8 cellular contexts compared by ENCODE assay signal in genomic region chr18:10015941-10016819, GRCh38.
A peak's percentile ranks its signal among the peaks of the same experiment; 100 is the strongest.
DNase-seq lines count a peak whose midpoint lies in the region; ATAC-seq and TF ChIP-seq lines count a peak whose summit lies in the region.

No MANE protein-coding gene starts in this region.

- no peaks in the 10 kb centered on the region for H3K9me3 Mint-ChIP-seq in activated T-cell treated with anti-CD3 and anti-CD28 coated beads, Interleukin-2, amount 50 U/mL, for 24 hours

- H3K4me3 Mint-ChIP-seq in activated T-cell treated with anti-CD3 and anti-CD28 coated beads, Interleukin-2, amount 50 U/mL, for 24 hours, result no peak overlapping the region

- H3K4me3 ChIP-seq in OCI-LY3 (ENCODE audit: low read length) (no peak overlapping the region), fibroblast of pulmonary artery (replicated peaks; ENCODE audit: low read depth, low read length) (no peak overlapping the region), HAP-1 (no peak overlapping the region)

- in situ Hi-C loops in HAP-1 (cut with MboI; ENCODE audit: low sequenced_read_pairs), result no loop called here

- H3K27ac Mint-ChIP-seq in activated T-cell treated with anti-CD3 and anti-CD28 coated beads, Interleukin-2, amount 50 U/mL, for 24 hours, result no peak overlapping the region

- H3K36me3 ChIP-seq in OCI-LY3 (replicated peaks; ENCODE audit: low read depth, low read length), result no peaks in the 10 kb centered on the region
- H3K36me3 ChIP-seq in HAP-1 (replicated peaks), result no peaks in the 10 kb centered on the region

- peak; percentile 85 for DNase-seq in ELR (ENCODE audit: low read depth)
- peak; percentile 94 for DNase-seq in fibroblast of pulmonary artery (ENCODE audit: low read depth)
- DNase-seq in renal cortical epithelial cell (ENCODE audit: low read depth), result peak; percentile 84
- no peak for DNase-seq in HAP-1 (ENCODE audit: low spot score in 2 of 2)
- DNase-seq in activated T-cell treated with anti-CD3 and anti-CD28 coated beads, Interleukin-2, amount 50 U/mL, for 24 hours, result no peak

- H3K27me3 ChIP-seq in OCI-LY3 (ENCODE audit: low read depth, low read length) (peaks cover 8% of the 10 kb centered on the region; the same call in 1 of the 2 replicates), HAP-1 (ENCODE audit: low read depth) (no peaks in the 10 kb centered on the region; the same call in 1 of the 2 replicates)

- H2AFZ ChIP-seq in OCI-LY3 (ENCODE audit: low read depth, low read length), result no peak overlapping the region

- H3K79me2 ChIP-seq in OCI-LY3 (ENCODE audit: low read length), result no peaks in the 10 kb centered on the region

- H3K4me1 Mint-ChIP-seq in activated T-cell treated with anti-CD3 and anti-CD28 coated beads, Interleukin-2, amount 50 U/mL, for 24 hours (ENCODE audit: low read depth), result peaks cover 6% of the 10 kb centered on the region

- ATAC-seq in GM21526 (IDR thresholded peaks at IDR 0.05; ENCODE audit: low FRiP score, unreplicated experiment), result no peak
- no peak for ATAC-seq in HG03457 (IDR thresholded peaks at IDR 0.05; ENCODE audit: unreplicated experiment)

- H3K9me3 ChIP-seq in OCI-LY3 (ENCODE audit: insufficient read depth, low read length) (no peaks in the 10 kb centered on the region), HAP-1 (no peaks in the 10 kb centered on the region)

- no peak overlapping the region for H3K27ac ChIP-seq in OCI-LY3 (ENCODE audit: low read length)

- H3K27me3 Mint-ChIP-seq in activated T-cell treated with anti-CD3 and anti-CD28 coated beads, Interleukin-2, amount 50 U/mL, for 24 hours, result no peaks in the 10 kb centered on the region

- no peak overlapping the region for H3K4me2 ChIP-seq in OCI-LY3 (ENCODE audit: low read length)

- H4K20me1 ChIP-seq in OCI-LY3 (ENCODE audit: insufficient read depth, low read length), result no peaks in the 10 kb centered on the region

- no peak overlapping the region for H3K9ac ChIP-seq in OCI-LY3 (ENCODE audit: low read length)

- TF ChIP-seq CTCF in OCI-LY3 (IDR thresholded peaks at IDR 0.05; ENCODE audit: low read depth, low read length), result peak; percentile 15; the same call in 1 of the 2 replicates
- peak; percentile 66 for TF ChIP-seq CTCF in fibroblast of pulmonary artery (IDR thresholded peaks at IDR 0.05; ENCODE audit: low read length, missing control alignments)

- H3K36me3 Mint-ChIP-seq in activated T-cell treated with anti-CD3 and anti-CD28 coated beads, Interleukin-2, amount 50 U/mL, for 24 hours (ENCODE audit: low read depth), result no peaks in the 10 kb centered on the region

- H3K4me1 ChIP-seq in OCI-LY3 (ENCODE audit: low read length), result peaks cover 6% of the 10 kb centered on the region; the same call in 1 of the 2 replicates
- no peaks in the 10 kb centered on the region for H3K4me1 ChIP-seq in HAP-1

Comparison
In these comparisons a context has a peak if more than half of its experiments do, and no peak if none do; other contexts are left out.
1. DNase-seq: peak in ELR (single experiment), fibroblast of pulmonary artery (single experiment) and renal cortical epithelial cell (single experiment); none in HAP-1 (0 of 2) and activated T-cell treated with anti-CD3 and anti-CD28 coated beads, Interleukin-2, amount 50 U/mL, for 24 hours (single experiment).